Comparison of ENCODE assay signal across 1 cellular context in the genomic region with DNA sequence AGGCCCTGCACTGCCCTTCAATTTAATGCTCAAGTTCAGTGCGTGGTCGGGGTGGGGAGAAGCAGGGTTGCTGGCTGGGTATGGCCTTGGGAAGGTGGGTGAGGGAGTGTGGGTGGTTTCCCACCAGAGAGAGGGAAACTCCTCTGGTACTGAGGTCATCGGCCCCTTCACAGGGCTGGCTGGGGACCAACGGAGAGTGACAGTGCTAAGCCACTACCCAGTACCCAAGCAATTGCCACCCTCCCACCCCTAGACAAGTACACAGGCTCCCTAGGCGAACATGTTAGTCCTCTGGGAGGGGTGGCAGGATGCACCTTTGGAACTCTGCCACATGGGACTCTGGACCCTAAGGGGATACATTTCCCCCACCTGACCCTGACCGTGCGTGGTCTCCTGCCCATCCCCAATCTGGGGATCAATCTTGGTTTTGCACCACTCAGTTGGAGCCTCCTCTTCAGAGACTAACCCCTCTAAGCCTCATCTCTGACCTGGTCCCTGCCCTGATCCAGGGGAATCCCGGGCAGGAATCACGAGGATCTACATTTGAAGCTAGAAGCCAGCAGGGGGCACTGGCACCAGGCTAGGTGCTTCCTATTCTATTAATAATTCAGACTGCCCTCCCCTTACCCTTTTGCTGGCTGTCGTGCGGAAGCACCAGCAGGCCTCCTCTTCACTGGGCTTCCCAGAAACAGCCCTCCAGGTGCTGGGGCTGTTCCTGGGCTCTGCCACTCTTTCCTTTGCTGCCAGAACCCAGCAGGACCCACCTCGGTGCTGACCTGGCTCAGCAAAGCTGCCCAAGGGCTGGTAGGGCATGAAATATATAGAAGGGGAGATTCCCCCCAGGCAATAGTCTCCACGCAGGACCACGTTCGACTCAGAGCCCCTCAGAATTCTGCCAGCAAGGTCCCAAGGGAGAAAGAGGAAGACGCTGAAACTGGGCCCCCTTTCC.
TF ChIP-seq lines count a peak whose summit lies in the region.

No MANE protein-coding gene starts in this region.

TF ChIP-seq in GM23338, 12 proteins besides CTCF, POLR2A, EP300 and RAD21 (continued from another document):
- TF ChIP-seq, protein P1, sequence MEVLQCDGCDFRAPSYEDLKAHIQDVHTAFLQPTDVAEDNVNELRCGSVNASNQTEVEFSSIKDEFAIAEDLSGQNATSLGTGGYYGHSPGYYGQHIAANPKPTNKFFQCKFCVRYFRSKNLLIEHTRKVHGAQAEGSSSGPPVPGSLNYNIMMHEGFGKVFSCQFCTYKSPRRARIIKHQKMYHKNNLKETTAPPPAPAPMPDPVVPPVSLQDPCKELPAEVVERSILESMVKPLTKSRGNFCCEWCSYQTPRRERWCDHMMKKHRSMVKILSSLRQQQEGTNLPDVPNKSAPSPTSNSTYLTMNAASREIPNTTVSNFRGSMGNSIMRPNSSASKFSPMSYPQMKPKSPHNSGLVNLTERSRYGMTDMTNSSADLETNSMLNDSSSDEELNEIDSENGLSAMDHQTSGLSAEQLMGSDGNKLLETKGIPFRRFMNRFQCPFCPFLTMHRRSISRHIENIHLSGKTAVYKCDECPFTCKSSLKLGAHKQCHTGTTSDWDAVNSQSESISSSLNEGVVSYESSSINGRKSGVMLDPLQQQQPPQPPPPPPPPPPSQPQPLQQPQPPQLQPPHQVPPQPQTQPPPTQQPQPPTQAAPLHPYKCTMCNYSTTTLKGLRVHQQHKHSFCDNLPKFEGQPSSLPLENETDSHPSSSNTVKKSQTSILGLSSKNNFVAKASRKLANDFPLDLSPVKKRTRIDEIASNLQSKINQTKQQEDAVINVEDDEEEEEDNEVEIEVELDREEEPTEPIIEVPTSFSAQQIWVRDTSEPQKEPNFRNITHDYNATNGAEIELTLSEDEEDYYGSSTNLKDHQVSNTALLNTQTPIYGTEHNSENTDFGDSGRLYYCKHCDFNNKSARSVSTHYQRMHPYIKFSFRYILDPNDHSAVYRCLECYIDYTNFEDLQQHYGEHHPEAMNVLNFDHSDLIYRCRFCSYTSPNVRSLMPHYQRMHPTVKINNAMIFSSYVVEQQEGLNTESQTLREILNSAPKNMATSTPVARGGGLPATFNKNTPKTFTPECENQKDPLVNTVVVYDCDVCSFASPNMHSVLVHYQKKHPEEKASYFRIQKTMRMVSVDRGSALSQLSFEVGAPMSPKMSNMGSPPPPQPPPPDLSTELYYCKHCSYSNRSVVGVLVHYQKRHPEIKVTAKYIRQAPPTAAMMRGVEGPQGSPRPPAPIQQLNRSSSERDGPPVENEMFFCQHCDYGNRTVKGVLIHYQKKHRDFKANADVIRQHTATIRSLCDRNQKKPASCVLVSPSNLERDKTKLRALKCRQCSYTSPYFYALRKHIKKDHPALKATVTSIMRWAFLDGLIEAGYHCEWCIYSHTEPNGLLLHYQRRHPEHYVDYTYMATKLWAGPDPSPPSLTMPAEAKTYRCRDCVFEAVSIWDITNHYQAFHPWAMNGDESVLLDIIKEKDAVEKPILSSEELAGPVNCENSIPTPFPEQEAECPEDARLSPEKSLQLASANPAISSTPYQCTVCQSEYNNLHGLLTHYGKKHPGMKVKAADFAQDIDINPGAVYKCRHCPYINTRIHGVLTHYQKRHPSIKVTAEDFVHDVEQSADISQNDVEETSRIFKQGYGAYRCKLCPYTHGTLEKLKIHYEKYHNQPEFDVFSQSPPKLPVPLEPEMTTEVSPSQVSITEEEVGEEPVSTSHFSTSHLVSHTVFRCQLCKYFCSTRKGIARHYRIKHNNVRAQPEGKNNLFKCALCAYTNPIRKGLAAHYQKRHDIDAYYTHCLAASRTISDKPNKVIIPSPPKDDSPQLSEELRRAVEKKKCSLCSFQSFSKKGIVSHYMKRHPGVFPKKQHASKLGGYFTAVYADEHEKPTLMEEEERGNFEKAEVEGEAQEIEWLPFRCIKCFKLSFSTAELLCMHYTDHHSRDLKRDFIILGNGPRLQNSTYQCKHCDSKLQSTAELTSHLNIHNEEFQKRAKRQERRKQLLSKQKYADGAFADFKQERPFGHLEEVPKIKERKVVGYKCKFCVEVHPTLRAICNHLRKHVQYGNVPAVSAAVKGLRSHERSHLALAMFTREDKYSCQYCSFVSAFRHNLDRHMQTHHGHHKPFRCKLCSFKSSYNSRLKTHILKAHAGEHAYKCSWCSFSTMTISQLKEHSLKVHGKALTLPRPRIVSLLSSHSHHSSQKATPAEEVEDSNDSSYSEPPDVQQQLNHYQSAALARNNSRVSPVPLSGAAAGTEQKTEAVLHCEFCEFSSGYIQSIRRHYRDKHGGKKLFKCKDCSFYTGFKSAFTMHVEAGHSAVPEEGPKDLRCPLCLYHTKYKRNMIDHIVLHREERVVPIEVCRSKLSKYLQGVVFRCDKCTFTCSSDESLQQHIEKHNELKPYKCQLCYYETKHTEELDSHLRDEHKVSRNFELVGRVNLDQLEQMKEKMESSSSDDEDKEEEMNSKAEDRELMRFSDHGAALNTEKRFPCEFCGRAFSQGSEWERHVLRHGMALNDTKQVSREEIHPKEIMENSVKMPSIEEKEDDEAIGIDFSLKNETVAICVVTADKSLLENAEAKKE (CRISPR knock-in tag; IDR thresholded peaks at IDR 0.05) = no peak
- TF ChIP-seq EZH2 (IDR thresholded peaks at IDR 0.05; ENCODE audit: low read depth, unreplicated experiment) (no peak), ZNF331 (CRISPR knock-in tag; IDR thresholded peaks at IDR 0.05; ENCODE audit: low read depth) (no peak), POLR2AphosphoS5 (IDR thresholded peaks at IDR 0.05; ENCODE audit: low read depth) (no peak), STAT1 (IDR thresholded peaks at IDR 0.05; ENCODE audit: unreplicated experiment) (no peak), REST (IDR thresholded peaks at IDR 0.05; ENCODE audit: unreplicated experiment) (no peak), CREB1 (CRISPR knock-in tag; IDR thresholded peaks at IDR 0.05; ENCODE audit: low read depth) (no peak), EZH2phosphoT487 (IDR thresholded peaks at IDR 0.05; ENCODE audit: unreplicated experiment) (no peak), ZNF114 (CRISPR knock-in tag; IDR thresholded peaks at IDR 0.05) (no peak), ETS1 (IDR thresholded peaks at IDR 0.05) (no peak)
TF ChIP-seq in GM23338: peak in this region for 0.
